Comparison of ENCODE assay signal across 21 cellular contexts in genomic region chr7:84021292-84021898, GRCh38.
A peak's percentile ranks its signal among the peaks of the same experiment; 100 is the strongest.
DNase-seq lines count a peak whose midpoint lies in the region; ATAC-seq, FAIRE-seq and TF ChIP-seq lines count a peak whose summit lies in the region.
"Had no signal": no experiment of that assay in that cellular context is flagged by ENCODE, and none has a peak within 500 bp of the region (broad histone marks: within the 10 kb centered on the region; RNA-seq: fewer than 3 reads in every experiment).

No MANE protein-coding gene starts in this region.

- no peaks in the 10 kb centered on the region for H3K36me3 ChIP-seq in GM23338 (ENCODE audit: insufficient read depth)
- H3K36me3 ChIP-seq in adipocyte (ENCODE audit: control insufficient read depth, insufficient read depth, low read length, severe bottlenecking): no peaks in the 10 kb centered on the region
- H3K36me3 ChIP-seq: colonic mucosa, gastrocnemius medialis, uterus had no signal

- no peaks in the 10 kb centered on the region for H4K20me1 ChIP-seq in GM23338 (replicated peaks; ENCODE audit: insufficient read depth)

- H3K27me3 ChIP-seq in GM23338 (ENCODE audit: insufficient read depth) (no peaks in the 10 kb centered on the region), adipocyte (replicated peaks; ENCODE audit: control insufficient read depth, insufficient read depth, low read length) (no peaks in the 10 kb centered on the region)
- H3K27me3 ChIP-seq: colonic mucosa, gastrocnemius medialis, uterus had no signal

- H3K36me3 Mint-ChIP-seq in GM23338 (ENCODE audit: low read depth) (peaks cover 14% of the 10 kb centered on the region; the same call in 2 of the 3 replicates), T-helper 17 cell (ENCODE audit: low read depth) (no peaks in the 10 kb centered on the region)

- POLR2A ChIA-PET in A549 (lab: Yijun Ruan, JAX): no interaction called here

- H3K27me3 Mint-ChIP-seq in GM23338 (ENCODE audit: insufficient read depth, low read depth, poor library complexity): no peaks in the 10 kb centered on the region
- no peaks in the 10 kb centered on the region for H3K27me3 Mint-ChIP-seq in T-helper 17 cell

- CTCF ChIA-PET in A549 (lab: Yijun Ruan, JAX): interaction anchor here (0.8 kb wide), 1 partner anchor 1001 kb away, joined by 3 read pairs; no protein-coding TSS in a partner anchor

- H3K27ac Mint-ChIP-seq in GM23338: peak overlapping the region; percentile 28; the same call in 1 of the 2 replicates
- H3K27ac Mint-ChIP-seq in T-helper 17 cell: no peak overlapping the region
- H3K27ac Mint-ChIP-seq: T-helper 2 cell treated with Interferon-gamma antibody and Interleukin-4, amounts not matched to agents 5 μg/mL and 100 μg/mL, for 36 hours had no signal

- TF ChIP-seq CTCF in A549 (IDR thresholded peaks at IDR 0.05) (no peak), GM23338 (conservative IDR thresholded peaks at IDR 0.05; ENCODE audit: low read depth in 2 of 2) (no peak)

- H3K27ac ChIP-seq in A549: peak overlapping the region; percentile 70 to 73; a peak in 4 of 6 replicates
- H3K27ac ChIP-seq in GM23338 (ENCODE audit: low read depth): no peak overlapping the region
- H3K27ac ChIP-seq: colonic mucosa, gastrocnemius medialis, HL-60, KMS-11, uterus had no signal

- no peaks in the 10 kb centered on the region for H3K9me2 ChIP-seq in GM23338 (ENCODE audit: insufficient read depth)

- H3K9me3 ChIP-seq in A549: 0 out of 3 replicates have a peak, but pooled peaks cover under 1% of the 10 kb centered on the region
- H3K9me3 ChIP-seq in adipocyte (ENCODE audit: control insufficient read depth, low read length): no peaks in the 10 kb centered on the region
- peaks cover 2% of the 10 kb centered on the region for H3K9me3 ChIP-seq in T-helper 17 cell (ENCODE audit: control insufficient read depth, low read length, poor library complexity, severe bottlenecking)
- H3K9me3 ChIP-seq: colonic mucosa, gastrocnemius medialis, uterus had no signal

- no peak for TF ChIP-seq EP300 in A549 (IDR thresholded peaks at IDR 0.05)

- H2AFZ ChIP-seq in GM23338: no peak overlapping the region

- peaks cover 8% of the 10 kb centered on the region; the same call in 2 of the 3 replicates for H3K4me1 Mint-ChIP-seq in GM23338
- H3K4me1 Mint-ChIP-seq in T-helper 17 cell: no peaks in the 10 kb centered on the region

- H3K4me2 ChIP-seq in A549 (peak overlapping the region; percentile 79; the same call in 2 of the 3 replicates), GM23338 (no peak overlapping the region)
- H3K4me2 ChIP-seq: KMS-11 had no signal

- H3K4me1 ChIP-seq in A549 (peaks cover 48% of the 10 kb centered on the region), GM23338 (ENCODE audit: insufficient read depth) (peaks cover 3% of the 10 kb centered on the region; the same call in 1 of the 2 replicates), adipocyte (ENCODE audit: control insufficient read depth, insufficient read depth, low read length) (peaks cover 35% of the 10 kb centered on the region)
- H3K4me1 ChIP-seq: uterus had no signal

- H3K4me3 Mint-ChIP-seq in GM23338 (no peak overlapping the region), T-helper 17 cell (no peak overlapping the region)
- H3K4me3 Mint-ChIP-seq: T-helper 2 cell treated with Interferon-gamma antibody and Interleukin-4, amounts not matched to agents 5 μg/mL and 100 μg/mL, for 36 hours had no signal

- no peak overlapping the region for H3K4me3 ChIP-seq in A549
- no peak overlapping the region for H3K4me3 ChIP-seq in GM23338
- no peak overlapping the region for H3K4me3 ChIP-seq in adipocyte (ENCODE audit: low read length)
- H3K4me3 ChIP-seq: colonic mucosa, gastrocnemius medialis, lung, uterus had no signal

- no peak overlapping the region for H3K9ac ChIP-seq in adipocyte (ENCODE audit: low read length)
- H3K9ac ChIP-seq: KMS-11 had no signal

- no peaks in the 10 kb centered on the region for H3K9me3 Mint-ChIP-seq in GM23338
- H3K9me3 Mint-ChIP-seq: T-helper 2 cell treated with Interferon-gamma antibody and Interleukin-4, amounts not matched to agents 5 μg/mL and 100 μg/mL, for 36 hours had no signal

- TF ChIP-seq RAD21 in A549 (conservative IDR thresholded peaks at IDR 0.05 in 1 of 2, IDR thresholded peaks at IDR 0.05 in 1 of 2): no peak

- no peaks in the 10 kb centered on the region for H3F3A ChIP-seq in GM23338 (replicated peaks; ENCODE audit: low read depth)

- WGBS in A549 (ENCODE audit: missing lambda C conversion rate): 93% methylated on average over 6 of the region's 6 CpGs

- FAIRE-seq in A549 (lab: Jason Lieb, UNC): no peak
- FAIRE-seq: endometrium, GM12891 had no signal

- no peaks in the 10 kb centered on the region for H3K79me2 ChIP-seq in GM23338 (replicated peaks; ENCODE audit: insufficient read depth)

- ATAC-seq in A549: no peak
- ATAC-seq in GM23338: no peak
- no peak for ATAC-seq in T-helper 17 cell
- ATAC-seq in GM21447 (IDR thresholded peaks at IDR 0.05; ENCODE audit: unreplicated experiment): no peak
- ATAC-seq: gastrocnemius medialis had no signal

- DNase-seq in A549 (ENCODE audit: low read depth in 1 of 2, low spot score in 1 of 2): no peak
- DNase-seq in GM23338 (ENCODE audit: low spot score): no peak
- DNase-seq in adipocyte (ENCODE audit: low read depth): peak; percentile 11
- peak; percentile 5 for DNase-seq in glomerular visceral epithelial cell (ENCODE audit: extremely low spot score)
- DNase-seq in T-helper 17 cell: no peak
- no peak for DNase-seq in hypothalamus (lab: John Stamatoyannopoulos, UW)
- DNase-seq in NCI-H69 (lab: John Stamatoyannopoulos, UW): no peak
- DNase-seq: activated CD4-positive, CD25-positive, alpha-beta regulatory T cell; activated CD8-positive, alpha-beta memory T cell treated with anti-CD3 and anti-CD28 coated beads for 24 hours; colonic mucosa; gastrocnemius medialis; GDM1; stimulated activated CD4-positive, alpha-beta T cell treated with anti-CD3 and anti-CD28 coated beads, Interleukin-4, amount 100 ng/mL, for 1 hour; uterus had no signal

- no peak for TF ChIP-seq POLR2A in A549 (IDR thresholded peaks at IDR 0.05; ENCODE audit: low read length)

TF ChIP-seq in A549, 52 proteins besides CTCF, POLR2A, EP300 and RAD21 (continues in another document):
- TF ChIP-seq ESRRA (IDR thresholded peaks at IDR 0.05; ENCODE audit: borderline replicate concordance, low read length): no peak
- TF ChIP-seq HDAC2 (IDR thresholded peaks at IDR 0.05): no peak
- no peak for TF ChIP-seq USF2 (IDR thresholded peaks at IDR 0.05)
- TF ChIP-seq JUN (IDR thresholded peaks at IDR 0.05): no peak
- TF ChIP-seq MAX (IDR thresholded peaks at IDR 0.05): no peak
- no peak for TF ChIP-seq HMGXB4 (CRISPR knock-in tag; IDR thresholded peaks at IDR 0.05; ENCODE audit: borderline replicate concordance)

TF ChIP-seq in GM23338, 12 proteins besides CTCF, POLR2A, EP300 and RAD21 (continues in another document):
- no peak for TF ChIP-seq CREB1 (CRISPR knock-in tag; IDR thresholded peaks at IDR 0.05; ENCODE audit: low read depth)
- TF ChIP-seq POLR2AphosphoS5 (IDR thresholded peaks at IDR 0.05; ENCODE audit: low read depth): no peak
- TF ChIP-seq JUNB (IDR thresholded peaks at IDR 0.05; ENCODE audit: unreplicated experiment): no peak
- no peak for TF ChIP-seq ETS1 (IDR thresholded peaks at IDR 0.05)
- no peak for TF ChIP-seq ZNF331 (CRISPR knock-in tag; IDR thresholded peaks at IDR 0.05; ENCODE audit: low read depth)
- no peak for TF ChIP-seq STAT1 (IDR thresholded peaks at IDR 0.05; ENCODE audit: unreplicated experiment)
- TF ChIP-seq NANOG (IDR thresholded peaks at IDR 0.05; ENCODE audit: borderline replicate concordance): no peak
- no peak for TF ChIP-seq ZNF114 (CRISPR knock-in tag; IDR thresholded peaks at IDR 0.05)
- no peak for TF ChIP-seq REST (IDR thresholded peaks at IDR 0.05; ENCODE audit: unreplicated experiment)
- no peak for TF ChIP-seq EZH2 (IDR thresholded peaks at IDR 0.05; ENCODE audit: low read depth, unreplicated experiment)

Comparison
In these comparisons a context has a peak if more than half of its experiments do, and no peak if none do; other contexts are left out.
1. DNase-seq: peak in adipocyte (single experiment) and glomerular visceral epithelial cell (single experiment); none in A549 (0 of 2), GM23338 (single experiment), T-helper 17 cell (0 of 3), hypothalamus (0 of 51) and NCI-H69 (single experiment).